ENCODE assay signal across 14 cellular contexts in genomic region chr11:60918251-60918940, GRCh38. TPM values are rescaled to one million over a fixed set of nuclear protein-coding genes. Genes with fewer than 3 reads are reported as not detected.
DNase-seq lines count a peak whose midpoint lies in the region; FAIRE-seq and TF ChIP-seq lines count a peak whose summit lies in the region.
"Had no signal": no experiment of that assay in that cellular context is flagged by ENCODE, and none has a peak within 500 bp of the region (broad histone marks: within the 10 kb centered on the region; RNA-seq: fewer than 3 reads in every experiment).

No MANE protein-coding gene starts in this region.

- TF ChIP-seq CTCF in HEK293 (tag by site-specific recombination; IDR thresholded peaks at IDR 0.05) (no peak), SU-DHL-6 (IDR thresholded peaks at IDR 0.05; ENCODE audit: insufficient read depth, low read length, poor library complexity, severe bottlenecking) (no peak), keratinocyte (optimal IDR thresholded peaks at IDR 0.05 in 1 of 3, IDR thresholded peaks at IDR 0.05 in 1 of 3, conservative IDR thresholded peaks at IDR 0.05 in 1 of 3; ENCODE audit: extremely low read depth in 1 of 3, insufficient read depth in 2 of 3, low read length in 3 of 3) (no peak), thyroid gland (IDR thresholded peaks at IDR 0.05) (no peak), kidney (IDR thresholded peaks at IDR 0.05; ENCODE audit: borderline replicate concordance, extremely low read depth, insufficient read depth) (no peak)

- peaks cover 0 to 59% of the 10 kb centered on the region in 2 experiments; a peak in 1 of 3 replicates for H3K36me3 ChIP-seq in HEK293 (ENCODE audit: control insufficient read depth in 2 of 2, insufficient read depth in 1 of 2, low read length in 2 of 2)
- H3K36me3 ChIP-seq in SU-DHL-6 (ENCODE audit: low read length) = peaks cover 7% of the 10 kb centered on the region; the same call in 1 of the 2 replicates
- H3K36me3 ChIP-seq in keratinocyte (ENCODE audit: control insufficient read depth in 2 of 2, extremely low read depth in 1 of 2, insufficient read depth in 2 of 2, low read length in 2 of 2) = peaks cover 19% of the 10 kb centered on the region in 2 experiments
- peaks cover 30 to 36% of the 10 kb centered on the region in 2 donors for H3K36me3 ChIP-seq in thyroid gland
- H3K36me3 ChIP-seq in kidney (ENCODE audit: control insufficient read depth in 1 of 2, insufficient read depth in 2 of 2, low read length in 2 of 2) = peaks cover 21 to 31% of the 10 kb centered on the region in 2 donors

- POLR2A ChIA-PET in HEK293 (lab: Yijun Ruan, JAX) = interaction anchor here (1.3 kb wide), 1 partner anchor 13 kb away, joined by 5 read pairs; no protein-coding TSS in a partner anchor

- H3K4me3 ChIP-seq in HEK293 (ENCODE audit: low read depth, low read length) (no peak overlapping the region), SU-DHL-6 (ENCODE audit: insufficient read depth, low read length, poor library complexity, severe bottlenecking) (no peak overlapping the region), keratinocyte (ENCODE audit: control insufficient read depth in 2 of 3, extremely low read depth in 1 of 3, insufficient read depth in 2 of 3, low read depth in 1 of 3, low read length in 3 of 3) (no peak overlapping the region), thyroid gland (replicated peaks in 1 of 3) (no peak overlapping the region), kidney (ENCODE audit: low read length in 2 of 2) (no peak overlapping the region)
- H3K4me3 ChIP-seq: Peyer's patch, suprapubic skin had no signal

- H3K4me2 ChIP-seq in SU-DHL-6 (ENCODE audit: low read depth, low read length, poor library complexity, severe bottlenecking) = no peak overlapping the region
- peak overlapping the region; percentile 20 for H3K4me2 ChIP-seq in keratinocyte (ENCODE audit: control insufficient read depth, extremely low read depth, insufficient read depth, low read depth, low read length)

- H3K9me1 ChIP-seq in keratinocyte (ENCODE audit: control insufficient read depth, extremely low read depth, insufficient read depth, low read length) = peaks cover 4% of the 10 kb centered on the region

- H3F3A ChIP-seq in SU-DHL-6 (ENCODE audit: insufficient read depth) = peaks cover 10% of the 10 kb centered on the region

- no peak for TF ChIP-seq POLR2A in thyroid gland (IDR thresholded peaks at IDR 0.05)

- intact Hi-C loops in thyroid gland (cut with DNase I) = loop anchor here (10.0 kb wide), 1 partner anchor 246 kb away; the partner anchor contains the start of gene VPS37C
- intact Hi-C loops in kidney (cut with DNase I) = no loop called here

- H4K20me1 ChIP-seq in SU-DHL-6 (ENCODE audit: low read depth, low read length) (no peaks in the 10 kb centered on the region), keratinocyte (ENCODE audit: control insufficient read depth, extremely low read depth, insufficient read depth, low read length) (peaks cover 2% of the 10 kb centered on the region)

- H3K27me3 ChIP-seq in SU-DHL-6 (ENCODE audit: low read length) (no peaks in the 10 kb centered on the region), keratinocyte (ENCODE audit: control insufficient read depth, extremely low read depth, insufficient read depth, low read length) (no peaks in the 10 kb centered on the region), thyroid gland (no peaks in the 10 kb centered on the region)
- H3K27me3 ChIP-seq: BE2C, Peyer's patch, suprapubic skin had no signal

- dilution Hi-C loops in keratinocyte (cut with MboI; ENCODE audit: extremely low pct_ligation_motif_present, low sequenced_read_pairs) = no loop called here

- peaks cover 36% of the 10 kb centered on the region for H3K79me2 ChIP-seq in SU-DHL-6 (ENCODE audit: insufficient read depth, low read length)
- H3K79me2 ChIP-seq in keratinocyte (ENCODE audit: control insufficient read depth, insufficient read depth, low read length) = peaks cover 38% of the 10 kb centered on the region

- no peaks in the 10 kb centered on the region for H3K9me3 ChIP-seq in HEK293 (ENCODE audit: control insufficient read depth, insufficient read depth, low read depth, low read length)
- H3K9me3 ChIP-seq in SU-DHL-6 (ENCODE audit: insufficient read depth, low read length) = no peaks in the 10 kb centered on the region
- H3K9me3 ChIP-seq in keratinocyte (ENCODE audit: control insufficient read depth, low read depth, low read length) = no peaks in the 10 kb centered on the region
- H3K9me3 ChIP-seq in thyroid gland = no peaks in the 10 kb centered on the region
- no peaks in the 10 kb centered on the region for H3K9me3 ChIP-seq in kidney (ENCODE audit: control insufficient read depth in 1 of 2, low read length in 2 of 2)
- H3K9me3 ChIP-seq: BE2C, Peyer's patch, suprapubic skin had no signal

- CTCF ChIA-PET in HEK293 (lab: Yijun Ruan, JAX) = interaction anchor here (0.7 to 6.2 kb wide), 4 partner anchors 19 to 269 kb away, joined by 3 to 30 read pairs (median 4); no protein-coding TSS in a partner anchor

- H3K27ac ChIP-seq in HEK293 (ENCODE audit: extremely low read depth, low read depth, low read length) (no peak overlapping the region), SU-DHL-6 (ENCODE audit: low read depth, low read length) (0 out of 2 replicates have a peak overlapping the region, but pooled peaks have one; percentile 3), keratinocyte (ENCODE audit: control insufficient read depth, insufficient read depth, low read length) (peak overlapping the region; percentile 68), thyroid gland (no peak overlapping the region), kidney (ENCODE audit: low read depth in 2 of 2, low read length in 2 of 2) (no peak overlapping the region)
- H3K27ac ChIP-seq: suprapubic skin had no signal

- WGBS in thyroid gland, 2 donors = 93 to 95% methylated on average over 4 of the region's 4 CpGs

- H3K9ac ChIP-seq in SU-DHL-6 (ENCODE audit: low read length) (no peak overlapping the region), keratinocyte (ENCODE audit: control insufficient read depth, extremely low read depth, insufficient read depth, low read length) (no peak overlapping the region), kidney (ENCODE audit: low read length in 2 of 2) (no peak overlapping the region)

- FAIRE-seq in keratinocyte (lab: Jason Lieb, UNC) = no peak
- FAIRE-seq in kidney (lab: Jason Lieb, UNC) = no peak

- H3K4me1 ChIP-seq in HEK293 (ENCODE audit: control insufficient read depth, insufficient read depth, low read length) = no peaks in the 10 kb centered on the region
- H3K4me1 ChIP-seq in keratinocyte (ENCODE audit: control insufficient read depth, extremely low read depth, insufficient read depth, low read length) = peaks cover 49% of the 10 kb centered on the region
- peaks cover 15 to 25% of the 10 kb centered on the region in 2 donors for H3K4me1 ChIP-seq in thyroid gland
- H3K4me1 ChIP-seq in kidney (ENCODE audit: control insufficient read depth in 1 of 2, insufficient read depth in 1 of 2, low read depth in 1 of 2, low read length in 2 of 2) = peaks cover 6 to 10% of the 10 kb centered on the region in 2 donors

- H3K9me2 ChIP-seq in SU-DHL-6 (replicated peaks; ENCODE audit: insufficient read depth, low read length) = no peaks in the 10 kb centered on the region

- DNase-seq in keratinocyte (ENCODE audit: low read depth, low spot score) (no peak), thyroid gland (no peak), retina (no peak), kidney (no peak)
- DNase-seq: activated CD4-positive, alpha-beta T cell treated with anti-CD3 and anti-CD28 coated beads, Interleukin-2, amount 50 U/mL, for 48 hours; BE2C; cerebellar nuclear complex; NCI-H2029; Peyer's patch; stimulated activated CD4-positive, alpha-beta T cell treated with anti-CD3 and anti-CD28 coated beads, Interleukin-2, amount 100 ng/mL, for 24 hours had no signal

- no peak overlapping the region for H2AFZ ChIP-seq in SU-DHL-6 (ENCODE audit: low read depth, low read length, severe bottlenecking)
- no peak overlapping the region for H2AFZ ChIP-seq in keratinocyte (ENCODE audit: control insufficient read depth, low read length)

RNA-seq across cellular contexts. Expression of gene TMEM109, which starts 4.4 kb away (rescaled TPM):
- polyA plus RNA-seq in keratinocyte (19.0 to 42.3 TPM (median 25.2 TPM) in 3 replicates), kidney (ENCODE audit: insufficient read depth, low read depth, low replicate concordance) (139 TPM)
- polyA plus RNA-seq in keratinocyte (2011; ENCODE audit: low read depth) = 3.0 TPM
- polyA plus RNA-seq in keratinocyte (2011; cell fraction: cytosol; rRNA removed) = 25.2 and 30.7 TPM in 2 replicates
- 61.2 and 75.2 TPM in 2 replicates for polyA plus RNA-seq in keratinocyte (2011; cell fraction: nucleus; rRNA removed)
- polyA plus RNA-seq in keratinocyte (2012; ENCODE audit: low replicate concordance) = 40.9 and 55.3 TPM in 2 replicates
- polyA minus RNA-seq in keratinocyte = 20.4 to 81.9 TPM (median 21.7 TPM) in 3 replicates
- 19.2 TPM for polyA minus RNA-seq in keratinocyte (2011; cell fraction: cytosol; rRNA and poly(A)+ RNA removed)
- 21.9 and 25.1 TPM in 2 replicates for polyA minus RNA-seq in keratinocyte (2011; cell fraction: nucleus; rRNA and poly(A)+ RNA removed)
- total RNA-seq in thyroid gland (100 to 1,000 TPM in 2 of 4 donors, 10 to 100 TPM in 2; 61.9 to 105 (median 96.0) TPM), kidney (130 TPM)

RNA-seq across cellular contexts. Expression of gene TMEM132A, which starts 5.9 kb away (rescaled TPM):
- 16.6 to 54.1 TPM (median 29.7 TPM) in 3 replicates for polyA plus RNA-seq in keratinocyte
- 5.2 TPM for polyA plus RNA-seq in keratinocyte (2011; ENCODE audit: low read depth)
- 7.8 and 17.4 TPM in 2 replicates for polyA plus RNA-seq in keratinocyte (2011; cell fraction: cytosol; rRNA removed)
- 95.7 and 118 TPM in 2 replicates for polyA plus RNA-seq in keratinocyte (2011; cell fraction: nucleus; rRNA removed)
- polyA plus RNA-seq in keratinocyte (2012; ENCODE audit: low replicate concordance) = 33.0 and 69.2 TPM in 2 replicates
- polyA minus RNA-seq in keratinocyte = 19.0 to 37.6 TPM (median 37.4 TPM) in 3 replicates
- 74.1 TPM for polyA minus RNA-seq in keratinocyte (2011; cell fraction: cytosol; rRNA and poly(A)+ RNA removed)
- polyA minus RNA-seq in keratinocyte (2011; cell fraction: nucleus; rRNA and poly(A)+ RNA removed) = 120 and 141 TPM in 2 replicates
- 1 to 10 TPM; 3.3 to 8.3 (median 3.9) TPM for total RNA-seq in thyroid gland
- total RNA-seq in kidney = 19.1 TPM
- polyA plus RNA-seq in kidney (ENCODE audit: insufficient read depth, low read depth, low replicate concordance) = 17.2 TPM

RNA-seq across cellular contexts. Expression of gene PRPF19, which starts 12.0 kb away (rescaled TPM):
- polyA plus RNA-seq in keratinocyte (16.9 to 67.7 TPM (median 35.4 TPM) in 3 replicates), kidney (ENCODE audit: insufficient read depth, low read depth, low replicate concordance) (70.7 TPM)
- polyA plus RNA-seq in keratinocyte (2011; ENCODE audit: low read depth) = 59.7 TPM
- polyA plus RNA-seq in keratinocyte (2011; cell fraction: cytosol; rRNA removed) = 24.2 and 32.7 TPM in 2 replicates
- polyA plus RNA-seq in keratinocyte (2011; cell fraction: nucleus; rRNA removed) = 43.1 and 51.4 TPM in 2 replicates
- polyA plus RNA-seq in keratinocyte (2012; ENCODE audit: low replicate concordance) = 60.5 and 80.0 TPM in 2 replicates
- polyA minus RNA-seq in keratinocyte = 17.2 to 109 TPM (median 31.9 TPM) in 3 replicates
- polyA minus RNA-seq in keratinocyte (2011; cell fraction: cytosol; rRNA and poly(A)+ RNA removed) = 36.4 TPM
- polyA minus RNA-seq in keratinocyte (2011; cell fraction: nucleus; rRNA and poly(A)+ RNA removed) = 22.9 and 24.7 TPM in 2 replicates
- total RNA-seq in thyroid gland (10 to 100 TPM; 38.0 to 94.4 (median 71.5) TPM), kidney (72.1 TPM)

RNA-seq across cellular contexts. Expression of gene SLC15A3, which starts 33.6 kb away (rescaled TPM):
- polyA plus RNA-seq in keratinocyte (0.79 to 2.0 TPM (median 1.0 TPM) in 3 replicates), kidney (ENCODE audit: insufficient read depth, low read depth, low replicate concordance) (26.6 TPM)
- polyA plus RNA-seq in keratinocyte (2011; ENCODE audit: low read depth) = not detected
- 0.44 and 0.66 TPM in 2 replicates for polyA plus RNA-seq in keratinocyte (2011; cell fraction: cytosol; rRNA removed)
- 1.8 and 2.1 TPM in 2 replicates for polyA plus RNA-seq in keratinocyte (2011; cell fraction: nucleus; rRNA removed)
- 0.08 and 4.0 TPM in 2 replicates for polyA plus RNA-seq in keratinocyte (2012; ENCODE audit: low replicate concordance)
- 1.7 to 6.8 TPM (median 3.3 TPM) in 3 replicates for polyA minus RNA-seq in keratinocyte
- not detected for polyA minus RNA-seq in keratinocyte (2011; cell fraction: cytosol; rRNA and poly(A)+ RNA removed)
- polyA minus RNA-seq in keratinocyte (2011; cell fraction: nucleus; rRNA and poly(A)+ RNA removed) = 1.9 and 2.0 TPM in 2 replicates
- total RNA-seq in thyroid gland (10 to 100 TPM in 2 of 4 donors, 1 to 10 TPM in 2; 6.3 to 16.5 (median 8.9) TPM), kidney (27.0 TPM)

RNA-seq across cellular contexts. Expression of gene ZP1, which starts 51.1 kb away (rescaled TPM):
- polyA plus RNA-seq in keratinocyte (not detected in 3 replicates), kidney (ENCODE audit: insufficient read depth, low read depth, low replicate concordance) (not detected)
- not detected for polyA plus RNA-seq in keratinocyte (2011; ENCODE audit: low read depth)
- polyA plus RNA-seq in keratinocyte (2011; cell fraction: cytosol; rRNA removed) = not detected in 2 replicates
- polyA plus RNA-seq in keratinocyte (2011; cell fraction: nucleus; rRNA removed) = not detected in 2 replicates
- not detected in 2 replicates for polyA plus RNA-seq in keratinocyte (2012; ENCODE audit: low replicate concordance)
- polyA minus RNA-seq in keratinocyte = not detected in 3 replicates
- not detected for polyA minus RNA-seq in keratinocyte (2011; cell fraction: cytosol; rRNA and poly(A)+ RNA removed)
- polyA minus RNA-seq in keratinocyte (2011; cell fraction: nucleus; rRNA and poly(A)+ RNA removed) = not detected in 2 replicates
- total RNA-seq in thyroid gland (not detected), kidney (not detected)
- total RNA-seq: right cardiac atrium had no signal

Comparison
In these comparisons a context has a peak if more than half of its experiments do, and no peak if none do; other contexts are left out.
1. H3K27ac ChIP-seq: peak in SU-DHL-6 (single experiment) and keratinocyte (single experiment); none in HEK293 (single experiment), thyroid gland (0 of 3) and kidney (0 of 2).